1 cellular context compared by ENCODE assay signal in the genomic region with DNA sequence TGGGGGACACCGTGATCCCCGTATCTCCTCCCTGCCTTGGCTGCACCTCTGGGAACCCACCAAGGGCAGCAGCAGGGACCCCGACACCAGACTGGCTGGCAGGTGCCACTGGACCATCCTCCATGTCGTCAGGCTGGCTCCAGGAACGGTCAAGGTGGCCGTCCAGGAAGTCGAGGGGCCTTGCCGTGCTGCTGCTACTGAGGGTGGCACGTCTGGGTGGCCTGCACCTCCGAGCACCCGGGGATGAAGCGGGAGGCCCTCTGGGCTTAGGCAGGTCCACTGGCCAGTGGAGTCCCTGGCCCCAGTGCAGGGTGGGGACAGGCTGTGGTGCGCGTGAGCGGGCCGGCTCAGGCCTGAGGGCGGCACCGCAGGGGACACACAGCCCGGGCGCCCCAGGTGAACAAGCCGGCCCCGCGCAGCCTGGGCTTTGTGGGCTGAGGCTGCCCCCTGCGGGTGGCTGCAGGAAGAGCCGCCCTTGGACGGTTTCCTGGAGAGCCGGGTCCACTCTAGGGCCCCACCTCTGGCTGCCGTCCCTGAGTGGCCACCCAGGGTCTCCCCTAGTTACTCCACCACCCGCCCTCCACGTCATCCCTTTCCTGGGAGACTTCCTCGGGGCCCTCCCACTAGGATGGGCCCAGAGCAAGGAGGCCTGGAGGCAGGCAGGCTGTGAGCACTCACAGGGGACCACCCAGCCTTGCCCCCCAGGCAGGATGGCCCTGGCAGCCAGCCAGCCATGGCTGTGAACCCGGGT.
TF ChIP-seq lines count a peak whose summit lies in the region.

No MANE protein-coding gene starts in this region.

TF ChIP-seq in HepG2, 621 proteins besides CTCF, POLR2A, EP300 and RAD21 (continued from another document and continues in another):
- TF ChIP-seq, protein P1, sequence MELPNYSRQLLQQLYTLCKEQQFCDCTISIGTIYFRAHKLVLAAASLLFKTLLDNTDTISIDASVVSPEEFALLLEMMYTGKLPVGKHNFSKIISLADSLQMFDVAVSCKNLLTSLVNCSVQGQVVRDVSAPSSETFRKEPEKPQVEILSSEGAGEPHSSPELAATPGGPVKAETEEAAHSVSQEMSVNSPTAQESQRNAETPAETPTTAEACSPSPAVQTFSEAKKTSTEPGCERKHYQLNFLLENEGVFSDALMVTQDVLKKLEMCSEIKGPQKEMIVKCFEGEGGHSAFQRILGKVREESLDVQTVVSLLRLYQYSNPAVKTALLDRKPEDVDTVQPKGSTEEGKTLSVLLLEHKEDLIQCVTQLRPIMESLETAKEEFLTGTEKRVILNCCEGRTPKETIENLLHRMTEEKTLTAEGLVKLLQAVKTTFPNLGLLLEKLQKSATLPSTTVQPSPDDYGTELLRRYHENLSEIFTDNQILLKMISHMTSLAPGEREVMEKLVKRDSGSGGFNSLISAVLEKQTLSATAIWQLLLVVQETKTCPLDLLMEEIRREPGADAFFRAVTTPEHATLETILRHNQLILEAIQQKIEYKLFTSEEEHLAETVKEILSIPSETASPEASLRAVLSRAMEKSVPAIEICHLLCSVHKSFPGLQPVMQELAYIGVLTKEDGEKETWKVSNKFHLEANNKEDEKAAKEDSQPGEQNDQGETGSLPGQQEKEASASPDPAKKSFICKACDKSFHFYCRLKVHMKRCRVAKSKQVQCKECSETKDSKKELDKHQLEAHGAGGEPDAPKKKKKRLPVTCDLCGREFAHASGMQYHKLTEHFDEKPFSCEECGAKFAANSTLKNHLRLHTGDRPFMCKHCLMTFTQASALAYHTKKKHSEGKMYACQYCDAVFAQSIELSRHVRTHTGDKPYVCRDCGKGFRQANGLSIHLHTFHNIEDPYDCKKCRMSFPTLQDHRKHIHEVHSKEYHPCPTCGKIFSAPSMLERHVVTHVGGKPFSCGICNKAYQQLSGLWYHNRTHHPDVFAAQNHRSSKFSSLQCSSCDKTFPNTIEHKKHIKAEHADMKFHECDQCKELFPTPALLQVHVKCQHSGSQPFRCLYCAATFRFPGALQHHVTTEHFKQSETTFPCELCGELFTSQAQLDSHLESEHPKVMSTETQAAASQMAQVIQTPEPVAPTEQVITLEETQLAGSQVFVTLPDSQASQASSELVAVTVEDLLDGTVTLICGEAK (IDR thresholded peaks at IDR 0.05), result no peak
- TF ChIP-seq, protein P1 (CRISPR knock-in tag; IDR thresholded peaks at IDR 0.05), result no peak; the same call in 1 of the 2 replicates
- TF ChIP-seq YY1 (IDR thresholded peaks at IDR 0.05; ENCODE audit: insufficient read depth, insufficient replicate concordance, low read depth, low read length) (peak; percentile 63), SMAD3 (CRISPR knock-in tag; IDR thresholded peaks at IDR 0.05) (no peak), ZNF780A (CRISPR knock-in tag; IDR thresholded peaks at IDR 0.05) (no peak), DBP (CRISPR knock-in tag; IDR thresholded peaks at IDR 0.05; ENCODE audit: not compliant biosample characterization) (no peak), CCAR2 (optimal IDR thresholded peaks at IDR 0.05; ENCODE audit: low read depth, low read length) (no peak), EZH2 (conservative IDR thresholded peaks at IDR 0.05; ENCODE audit: low read depth, low read length) (no peak), POGZ (CRISPR knock-in tag; IDR thresholded peaks at IDR 0.05) (no peak), GATAD1 (CRISPR knock-in tag; IDR thresholded peaks at IDR 0.05) (peak; percentile 43; the same call in 1 of the 2 replicates), KLF13 (CRISPR knock-in tag; IDR thresholded peaks at IDR 0.05) (no peak; the same call in 1 of the 2 replicates), HDAC2 (CRISPR knock-in tag; IDR thresholded peaks at IDR 0.05) (peak; percentile 57; the same call in 1 of the 2 replicates), MLX (CRISPR knock-in tag; IDR thresholded peaks at IDR 0.05) (no peak), ISL2 (CRISPR knock-in tag; IDR thresholded peaks at IDR 0.05) (peak; percentile 80), ZNF547 (CRISPR knock-in tag; IDR thresholded peaks at IDR 0.05) (no peak), SMYD3 (CRISPR knock-in tag; IDR thresholded peaks at IDR 0.05) (no peak), KDM3A (CRISPR knock-in tag; IDR thresholded peaks at IDR 0.05; ENCODE audit: low read depth) (peak; percentile 85; the same call in 1 of the 2 replicates), PTBP1 (IDR thresholded peaks at IDR 0.05; ENCODE audit: low read depth, low read length, poor library complexity, severe bottlenecking) (no peak), ZNF263 (CRISPR knock-in tag; IDR thresholded peaks at IDR 0.05) (no peak; the same call in 1 of the 2 replicates), RXRA (CRISPR knock-in tag; IDR thresholded peaks at IDR 0.05) (peak; percentile 76; the same call in 1 of the 2 replicates), ZNF749 (CRISPR knock-in tag; IDR thresholded peaks at IDR 0.05; ENCODE audit: borderline replicate concordance) (no peak), ZNF546 (CRISPR knock-in tag; conservative IDR thresholded peaks at IDR 0.05) (0 out of 2 replicates have a peak, but pooled peaks have one; percentile 30), HNRNPL (IDR thresholded peaks at IDR 0.05; ENCODE audit: low read depth, low read length) (peak; percentile 59; the same call in 1 of the 2 replicates), ZNF235 (CRISPR knock-in tag; IDR thresholded peaks at IDR 0.05; ENCODE audit: borderline replicate concordance) (no peak), MAFG (CRISPR knock-in tag; IDR thresholded peaks at IDR 0.05) (no peak)
- TF ChIP-seq, protein P2, sequence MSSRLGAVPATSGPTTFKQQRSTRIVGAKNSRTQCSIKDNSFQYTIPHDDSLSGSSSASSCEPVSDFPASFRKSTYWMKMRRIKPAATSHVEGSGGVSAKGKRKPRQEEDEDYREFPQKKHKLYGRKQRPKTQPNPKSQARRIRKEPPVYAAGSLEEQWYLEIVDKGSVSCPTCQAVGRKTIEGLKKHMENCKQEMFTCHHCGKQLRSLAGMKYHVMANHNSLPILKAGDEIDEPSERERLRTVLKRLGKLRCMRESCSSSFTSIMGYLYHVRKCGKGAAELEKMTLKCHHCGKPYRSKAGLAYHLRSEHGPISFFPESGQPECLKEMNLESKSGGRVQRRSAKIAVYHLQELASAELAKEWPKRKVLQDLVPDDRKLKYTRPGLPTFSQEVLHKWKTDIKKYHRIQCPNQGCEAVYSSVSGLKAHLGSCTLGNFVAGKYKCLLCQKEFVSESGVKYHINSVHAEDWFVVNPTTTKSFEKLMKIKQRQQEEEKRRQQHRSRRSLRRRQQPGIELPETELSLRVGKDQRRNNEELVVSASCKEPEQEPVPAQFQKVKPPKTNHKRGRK (CRISPR knock-in tag; IDR thresholded peaks at IDR 0.05), result no peak
- TF ChIP-seq, protein P3, sequence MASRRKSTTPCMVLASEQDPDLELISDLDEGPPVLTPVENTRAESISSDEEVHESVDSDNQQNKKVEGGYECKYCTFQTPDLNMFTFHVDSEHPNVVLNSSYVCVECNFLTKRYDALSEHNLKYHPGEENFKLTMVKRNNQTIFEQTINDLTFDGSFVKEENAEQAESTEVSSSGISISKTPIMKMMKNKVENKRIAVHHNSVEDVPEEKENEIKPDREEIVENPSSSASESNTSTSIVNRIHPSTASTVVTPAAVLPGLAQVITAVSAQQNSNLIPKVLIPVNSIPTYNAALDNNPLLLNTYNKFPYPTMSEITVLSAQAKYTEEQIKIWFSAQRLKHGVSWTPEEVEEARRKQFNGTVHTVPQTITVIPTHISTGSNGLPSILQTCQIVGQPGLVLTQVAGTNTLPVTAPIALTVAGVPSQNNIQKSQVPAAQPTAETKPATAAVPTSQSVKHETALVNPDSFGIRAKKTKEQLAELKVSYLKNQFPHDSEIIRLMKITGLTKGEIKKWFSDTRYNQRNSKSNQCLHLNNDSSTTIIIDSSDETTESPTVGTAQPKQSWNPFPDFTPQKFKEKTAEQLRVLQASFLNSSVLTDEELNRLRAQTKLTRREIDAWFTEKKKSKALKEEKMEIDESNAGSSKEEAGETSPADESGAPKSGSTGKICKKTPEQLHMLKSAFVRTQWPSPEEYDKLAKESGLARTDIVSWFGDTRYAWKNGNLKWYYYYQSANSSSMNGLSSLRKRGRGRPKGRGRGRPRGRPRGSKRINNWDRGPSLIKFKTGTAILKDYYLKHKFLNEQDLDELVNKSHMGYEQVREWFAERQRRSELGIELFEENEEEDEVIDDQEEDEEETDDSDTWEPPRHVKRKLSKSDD (CRISPR knock-in tag; IDR thresholded peaks at IDR 0.05; ENCODE audit: low read depth), result no peak
- TF ChIP-seq, protein P4, sequence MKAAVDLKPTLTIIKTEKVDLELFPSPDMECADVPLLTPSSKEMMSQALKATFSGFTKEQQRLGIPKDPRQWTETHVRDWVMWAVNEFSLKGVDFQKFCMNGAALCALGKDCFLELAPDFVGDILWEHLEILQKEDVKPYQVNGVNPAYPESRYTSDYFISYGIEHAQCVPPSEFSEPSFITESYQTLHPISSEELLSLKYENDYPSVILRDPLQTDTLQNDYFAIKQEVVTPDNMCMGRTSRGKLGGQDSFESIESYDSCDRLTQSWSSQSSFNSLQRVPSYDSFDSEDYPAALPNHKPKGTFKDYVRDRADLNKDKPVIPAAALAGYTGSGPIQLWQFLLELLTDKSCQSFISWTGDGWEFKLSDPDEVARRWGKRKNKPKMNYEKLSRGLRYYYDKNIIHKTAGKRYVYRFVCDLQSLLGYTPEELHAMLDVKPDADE (CRISPR knock-in tag; IDR thresholded peaks at IDR 0.05), result no peak
- TF ChIP-seq, protein P5, sequence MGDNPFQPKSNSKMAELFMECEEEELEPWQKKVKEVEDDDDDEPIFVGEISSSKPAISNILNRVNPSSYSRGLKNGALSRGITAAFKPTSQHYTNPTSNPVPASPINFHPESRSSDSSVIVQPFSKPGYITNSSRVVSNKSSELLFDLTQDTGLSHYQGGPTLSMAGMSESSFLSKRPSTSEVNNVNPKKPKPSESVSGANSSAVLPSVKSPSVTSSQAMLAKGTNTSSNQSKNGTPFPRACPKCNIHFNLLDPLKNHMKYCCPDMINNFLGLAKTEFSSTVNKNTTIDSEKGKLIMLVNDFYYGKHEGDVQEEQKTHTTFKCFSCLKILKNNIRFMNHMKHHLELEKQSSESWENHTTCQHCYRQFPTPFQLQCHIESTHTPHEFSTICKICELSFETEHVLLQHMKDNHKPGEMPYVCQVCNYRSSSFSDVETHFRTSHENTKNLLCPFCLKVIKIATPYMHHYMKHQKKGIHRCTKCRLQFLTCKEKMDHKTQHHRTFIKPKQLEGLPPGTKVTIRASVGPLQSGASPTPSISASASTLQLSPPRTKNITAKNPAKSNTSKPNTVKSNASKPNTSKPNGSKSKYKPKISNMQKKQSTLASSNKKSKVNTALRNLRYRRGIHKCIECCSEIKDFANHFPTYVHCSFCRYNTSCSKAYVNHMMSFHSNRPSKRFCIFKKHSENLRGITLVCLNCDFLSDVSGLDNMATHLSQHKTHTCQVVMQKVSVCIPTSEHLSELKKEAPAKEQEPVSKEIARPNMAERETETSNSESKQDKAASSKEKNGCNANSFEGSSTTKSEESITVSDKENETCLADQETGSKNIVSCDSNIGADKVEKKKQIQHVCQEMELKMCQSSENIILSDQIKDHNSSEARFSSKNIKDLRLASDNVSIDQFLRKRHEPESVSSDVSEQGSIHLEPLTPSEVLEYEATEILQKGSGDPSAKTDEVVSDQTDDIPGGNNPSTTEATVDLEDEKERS (CRISPR knock-in tag; IDR thresholded peaks at IDR 0.05), result peak; percentile 82; the same call in 1 of the 2 replicates
